Comparison of ENCODE assay signal across 10 cellular contexts in the genomic region with DNA sequence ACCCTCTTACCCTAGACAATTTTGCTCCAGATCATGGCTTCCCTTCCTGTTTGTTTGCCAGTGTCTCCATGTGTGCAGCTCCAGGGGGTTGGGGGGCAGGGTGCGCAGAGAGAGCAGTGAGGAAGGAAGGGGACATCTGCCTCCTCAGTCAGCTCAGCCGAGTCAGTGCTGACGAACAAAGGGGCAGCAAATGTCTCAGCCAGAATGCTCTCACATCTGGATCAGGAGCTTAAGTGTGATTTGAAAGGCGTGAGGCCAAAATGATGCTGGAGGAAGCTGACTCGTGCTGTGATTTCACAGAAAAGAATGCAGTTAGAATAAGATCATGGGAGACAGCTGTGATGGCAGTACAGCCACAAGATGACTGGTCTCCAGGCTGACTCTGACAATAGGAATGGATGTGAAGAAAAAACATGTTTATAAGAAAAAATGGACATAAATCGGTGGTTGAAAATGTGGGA. TPM values are rescaled to one million over a fixed set of nuclear protein-coding genes. Genes with fewer than 3 reads are reported as not detected.
DNase-seq lines count a peak whose midpoint lies in the region; ATAC-seq and TF ChIP-seq lines count a peak whose summit lies in the region.
"Had no signal": no experiment of that assay in that cellular context is flagged by ENCODE, and none has a peak within 500 bp of the region (broad histone marks: within the 10 kb centered on the region; RNA-seq: fewer than 3 reads in every experiment).

No MANE protein-coding gene starts in this region.

- no peak for DNase-seq in activated CD4-positive, CD25-positive, alpha-beta regulatory T cell treated with anti-CD3 and anti-CD28 coated beads, Interleukin-2, amount 50 U/mL, for 72 hours
- DNase-seq in activated CD4-positive, alpha-beta memory T cell treated with anti-CD3 and anti-CD28 coated beads, Interleukin-2, amount 10 ng/mL, durations not matched to agents 7 days and 5 days = peak; percentile 48
- peak; percentile 100 for DNase-seq in foreskin keratinocyte
- DNase-seq in pons (ENCODE audit: low spot score) = peak; percentile 41
- no peak for DNase-seq in NCI-H1092 (lab: John Stamatoyannopoulos, UW)
- no peak for DNase-seq in GDM1 (lab: John Stamatoyannopoulos, UW)
- DNase-seq: activated B cell treated with CpG ODN at 0.5 μM for 24 hours had no signal

- no peak for TF ChIP-seq CTCF in foreskin keratinocyte (conservative IDR thresholded peaks at IDR 0.05)

- peak overlapping the region; percentile 15 for H3K4me3 Mint-ChIP-seq in activated CD4-positive, alpha-beta memory T cell treated with anti-CD3 and anti-CD28 coated beads, Interleukin-2, amount 10 ng/mL, durations not matched to agents 7 days and 5 days
- H3K4me3 Mint-ChIP-seq: activated B cell treated with CpG ODN at 0.5 μM for 24 hours had no signal

- H3K36me3 Mint-ChIP-seq in activated CD4-positive, alpha-beta memory T cell treated with anti-CD3 and anti-CD28 coated beads, Interleukin-2, amount 10 ng/mL, durations not matched to agents 7 days and 5 days (ENCODE audit: low read depth) = peaks cover 3% of the 10 kb centered on the region

- H3K27ac ChIP-seq in foreskin keratinocyte = peak overlapping the region; percentile 96
- H3K27ac ChIP-seq: C4-2B had no signal

- ATAC-seq in activated CD4-positive, CD25-positive, alpha-beta regulatory T cell treated with anti-CD3 and anti-CD28 coated beads, Interleukin-2, amount 50 U/mL, for 24 hours = peak; percentile 39 to 70
- ATAC-seq in foreskin keratinocyte = peak; percentile 95
- no peak for ATAC-seq in HG02973 (IDR thresholded peaks at IDR 0.05; ENCODE audit: unreplicated experiment)

- POLR2A ChIA-PET in activated CD4-positive, alpha-beta memory T cell treated with anti-CD3 and anti-CD28 coated beads, Interleukin-2, amount 10 ng/mL, durations not matched to agents 7 days and 5 days (lab: Charles Lee) = interaction anchor here (1.1 to 1.5 kb wide), 3 partner anchors 19 to 29 kb away, joined by 3 to 9 read pairs (median 9); a partner anchor contains a TSS

- H3K4me1 Mint-ChIP-seq in activated CD4-positive, alpha-beta memory T cell treated with anti-CD3 and anti-CD28 coated beads, Interleukin-2, amount 10 ng/mL, durations not matched to agents 7 days and 5 days = peaks cover 45% of the 10 kb centered on the region

- CTCF ChIA-PET in activated CD4-positive, alpha-beta memory T cell treated with anti-CD3 and anti-CD28 coated beads, Interleukin-2, amount 10 ng/mL, durations not matched to agents 7 days and 5 days (lab: Charles Lee) = interaction anchor here (1.2 kb wide), 1 partner anchor 18 kb away, joined by 6 read pairs; no protein-coding TSS in a partner anchor

- no peaks in the 10 kb centered on the region for H3K27me3 ChIP-seq in foreskin keratinocyte

- H3K27ac Mint-ChIP-seq in activated CD4-positive, alpha-beta memory T cell treated with anti-CD3 and anti-CD28 coated beads, Interleukin-2, amount 10 ng/mL, durations not matched to agents 7 days and 5 days = peak overlapping the region; percentile 34
- H3K27ac Mint-ChIP-seq: activated B cell treated with CpG ODN at 0.5 μM for 24 hours had no signal

- no peaks in the 10 kb centered on the region for H3K9me3 Mint-ChIP-seq in activated CD4-positive, alpha-beta memory T cell treated with anti-CD3 and anti-CD28 coated beads, Interleukin-2, amount 10 ng/mL, durations not matched to agents 7 days and 5 days
- H3K9me3 Mint-ChIP-seq: activated B cell treated with CpG ODN at 0.5 μM for 24 hours had no signal

- H3K4me1 ChIP-seq in foreskin keratinocyte = peaks cover 42% of the 10 kb centered on the region

- H3K27me3 Mint-ChIP-seq in activated CD4-positive, alpha-beta memory T cell treated with anti-CD3 and anti-CD28 coated beads, Interleukin-2, amount 10 ng/mL, durations not matched to agents 7 days and 5 days = peaks cover 8% of the 10 kb centered on the region
- H3K27me3 Mint-ChIP-seq: activated B cell treated with CpG ODN at 0.5 μM for 24 hours had no signal

RNA-seq across cellular contexts. Expression of a gene that starts 27.1 kb away (rescaled TPM):
- 10 to 100 TPM; 41.5 to 42.5 TPM for total RNA-seq in activated CD4-positive, alpha-beta memory T cell treated with anti-CD3 and anti-CD28 coated beads, Interleukin-2, amount 10 ng/mL, durations not matched to agents 7 days and 5 days
- 44.0 and 51.7 TPM in 2 replicates for total RNA-seq in foreskin keratinocyte
- 11.0 and 11.1 TPM in 2 replicates for polyA plus RNA-seq in foreskin keratinocyte

Comparison
In these comparisons a context has a peak if more than half of its experiments do, and no peak if none do; other contexts are left out.
1. DNase-seq: peak in activated CD4-positive, alpha-beta memory T cell treated with anti-CD3 and anti-CD28 coated beads, Interleukin-2, amount 10 ng/mL, durations not matched to agents 7 days and 5 days (single experiment), foreskin keratinocyte (2 of 2) and pons (single experiment); none in activated CD4-positive, CD25-positive, alpha-beta regulatory T cell treated with anti-CD3 and anti-CD28 coated beads, Interleukin-2, amount 50 U/mL, for 72 hours (single experiment), NCI-H1092 (single experiment) and GDM1 (single experiment).